ENCODE assay signal across 1 cellular context in genomic region chr10:68720793-68721672, GRCh38.
TF ChIP-seq lines count a peak whose summit lies in the region.

CCAR1 (plus strand) TSS chr10:68721239; CDS start chr10:68722505, 1,266 bp downstream.

TF ChIP-seq in HepG2, 621 proteins besides CTCF, POLR2A, EP300 and RAD21 (continued from another document and continues in another):
- no peak; the same call in 1 of the 2 replicates for TF ChIP-seq ZNF280B (CRISPR knock-in tag; IDR thresholded peaks at IDR 0.05; ENCODE audit: borderline replicate concordance)
- no peak for TF ChIP-seq PBX3 (CRISPR knock-in tag; IDR thresholded peaks at IDR 0.05; ENCODE audit: borderline replicate concordance)
- TF ChIP-seq ZBTB21 (CRISPR knock-in tag; IDR thresholded peaks at IDR 0.05), result no peak
- TF ChIP-seq ZNF816 (CRISPR knock-in tag; IDR thresholded peaks at IDR 0.05; ENCODE audit: borderline replicate concordance), result peak; percentile 57; the same call in 1 of the 2 replicates
- peak; percentile 71 for TF ChIP-seq ELF3 (CRISPR knock-in tag; IDR thresholded peaks at IDR 0.05)
- no peak for TF ChIP-seq DMTF1 (CRISPR knock-in tag; IDR thresholded peaks at IDR 0.05)
- TF ChIP-seq SAFB2 (CRISPR knock-in tag; IDR thresholded peaks at IDR 0.05; ENCODE audit: borderline replicate concordance, low read depth), result no peak
- TF ChIP-seq HNF4A (CRISPR knock-in tag; IDR thresholded peaks at IDR 0.05), result no peak
- no peak for TF ChIP-seq SNAPC4 (CRISPR knock-in tag; IDR thresholded peaks at IDR 0.05)
- TF ChIP-seq POGZ (CRISPR knock-in tag; IDR thresholded peaks at IDR 0.05), result peak; percentile 76
- TF ChIP-seq RNF2 (conservative IDR thresholded peaks at IDR 0.05; ENCODE audit: low read depth), result no peak
- TF ChIP-seq ZBTB1 (CRISPR knock-in tag; IDR thresholded peaks at IDR 0.05; ENCODE audit: borderline replicate concordance), result no peak
- peak; percentile 88 for TF ChIP-seq KMT2B (CRISPR knock-in tag; IDR thresholded peaks at IDR 0.05)
- peak; percentile 59; the same call in 1 of the 2 replicates for TF ChIP-seq YEATS2 (CRISPR knock-in tag; IDR thresholded peaks at IDR 0.05; ENCODE audit: borderline replicate concordance)
- no peak for TF ChIP-seq TCF7L2 (IDR thresholded peaks at IDR 0.05; ENCODE audit: low read depth, low read length)
- no peak for TF ChIP-seq TAF15 (IDR thresholded peaks at IDR 0.05; ENCODE audit: low read depth, low read length, poor library complexity, severe bottlenecking)
- no peak for TF ChIP-seq NFATC3 (CRISPR knock-in tag; IDR thresholded peaks at IDR 0.05)
- TF ChIP-seq ETS1 (CRISPR knock-in tag; IDR thresholded peaks at IDR 0.05), result no peak
- TF ChIP-seq ZNF281 (CRISPR knock-in tag; IDR thresholded peaks at IDR 0.05; ENCODE audit: borderline replicate concordance), result peak; percentile 76
- TF ChIP-seq FOSL1 (CRISPR knock-in tag; IDR thresholded peaks at IDR 0.05; ENCODE audit: borderline replicate concordance), result no peak
- TF ChIP-seq AKAP8 (CRISPR knock-in tag; IDR thresholded peaks at IDR 0.05), result 0 out of 2 replicates have a peak, but pooled peaks have one; percentile 33
- peak; percentile 86; the same call in 1 of the 2 replicates for TF ChIP-seq NKX3-1 (CRISPR knock-in tag; IDR thresholded peaks at IDR 0.05)
- peak; percentile 43; the same call in 1 of the 2 replicates for TF ChIP-seq FOXC1 (CRISPR knock-in tag; IDR thresholded peaks at IDR 0.05; ENCODE audit: borderline replicate concordance)
- no peak for TF ChIP-seq SIX1 (CRISPR knock-in tag; IDR thresholded peaks at IDR 0.05; ENCODE audit: borderline replicate concordance)
- TF ChIP-seq WIZ (CRISPR knock-in tag; IDR thresholded peaks at IDR 0.05), result no peak
- no peak for TF ChIP-seq RARG (CRISPR knock-in tag; IDR thresholded peaks at IDR 0.05; ENCODE audit: low read depth)
- peak; percentile 97 for TF ChIP-seq ZNF501 (CRISPR knock-in tag; IDR thresholded peaks at IDR 0.05)
- TF ChIP-seq SP2 (CRISPR knock-in tag; IDR thresholded peaks at IDR 0.05), result 0 out of 2 replicates have a peak, but pooled peaks have one; percentile 18
- peak; percentile 79; the same call in 1 of the 2 replicates for TF ChIP-seq ZNF414 (CRISPR knock-in tag; IDR thresholded peaks at IDR 0.05)
- no peak for TF ChIP-seq ZNF296 (CRISPR knock-in tag; conservative IDR thresholded peaks at IDR 0.05)
- TF ChIP-seq POGK (CRISPR knock-in tag; conservative IDR thresholded peaks at IDR 0.05), result no peak; the same call in none of the 2 replicates
- 0 out of 2 replicates have a peak, but pooled peaks have one; percentile 23 for TF ChIP-seq ZNF552 (CRISPR knock-in tag; IDR thresholded peaks at IDR 0.05; ENCODE audit: borderline replicate concordance)
- no peak; the same call in none of the 2 replicates for TF ChIP-seq ZNF547 (CRISPR knock-in tag; IDR thresholded peaks at IDR 0.05)
- TF ChIP-seq MYC (CRISPR knock-in tag; IDR thresholded peaks at IDR 0.05; ENCODE audit: borderline replicate concordance), result peak; percentile 79
- peak; percentile 58 for TF ChIP-seq ZNF263 (CRISPR knock-in tag; IDR thresholded peaks at IDR 0.05)
- TF ChIP-seq NCOA5 (CRISPR knock-in tag; IDR thresholded peaks at IDR 0.05), result no peak
- TF ChIP-seq NR2F2 (IDR thresholded peaks at IDR 0.05; ENCODE audit: borderline replicate concordance, low read depth), result no peak
- peak; percentile 43; the same call in 1 of the 2 replicates for TF ChIP-seq ZNF788 (CRISPR knock-in tag; IDR thresholded peaks at IDR 0.05; ENCODE audit: borderline replicate concordance)
- no peak for TF ChIP-seq CC2D1A (CRISPR knock-in tag; IDR thresholded peaks at IDR 0.05)
- TF ChIP-seq XBP1 (CRISPR knock-in tag; IDR thresholded peaks at IDR 0.05), result no peak
- peak; percentile 70; the same call in 1 of the 2 replicates for TF ChIP-seq CHCHD3 (CRISPR knock-in tag; IDR thresholded peaks at IDR 0.05)
- no peak for TF ChIP-seq POLR2AphosphoS2 (IDR thresholded peaks at IDR 0.05; ENCODE audit: low read depth, low read length)
- TF ChIP-seq DNMT3B (CRISPR knock-in tag; conservative IDR thresholded peaks at IDR 0.05), result no peak
- TF ChIP-seq MAZ (IDR thresholded peaks at IDR 0.05; ENCODE audit: borderline replicate concordance, low read depth, low read length), result peak; percentile 53
- TF ChIP-seq MAZ (CRISPR knock-in tag; IDR thresholded peaks at IDR 0.05; ENCODE audit: low read depth), result peak; percentile 44; the same call in 1 of the 2 replicates
- peak; percentile 44; the same call in 1 of the 2 replicates for TF ChIP-seq REPIN1 (CRISPR knock-in tag; IDR thresholded peaks at IDR 0.05; ENCODE audit: borderline replicate concordance, low read depth)
- no peak for TF ChIP-seq ZBTB46 (CRISPR knock-in tag; IDR thresholded peaks at IDR 0.05; ENCODE audit: borderline replicate concordance)
- TF ChIP-seq RFX5 (IDR thresholded peaks at IDR 0.05; ENCODE audit: low read depth, low read length), result no peak
